17 cellular contexts compared by ENCODE assay signal in genomic region chr15:67201136-67201535, GRCh38. TPM values are rescaled to one million over a fixed set of nuclear protein-coding genes. Genes with fewer than 3 reads are reported as not detected.
DNase-seq lines count a peak whose midpoint lies in the region; ATAC-seq and TF ChIP-seq lines count a peak whose summit lies in the region.
"Had no signal": no experiment of that assay in that cellular context is flagged by ENCODE, and none has a peak within 500 bp of the region (broad histone marks: within the 10 kb centered on the region; RNA-seq: fewer than 3 reads in every experiment).

No MANE protein-coding gene starts in this region.

- peaks cover 2% of the 10 kb centered on the region for H3K4me1 Mint-ChIP-seq in CD8-positive, alpha-beta T cell (ENCODE audit: low read depth)
- peaks cover 18% of the 10 kb centered on the region for H3K4me1 Mint-ChIP-seq in central memory CD8-positive, alpha-beta T cell
- peaks cover 11% of the 10 kb centered on the region for H3K4me1 Mint-ChIP-seq in progenitor cell of endocrine pancreas (ENCODE audit: low read depth)

- H3K9me3 ChIP-seq in CD8-positive, alpha-beta T cell (ENCODE audit: low read length): no peaks in the 10 kb centered on the region
- H3K9me3 ChIP-seq: BLaER1 had no signal

- CTCF ChIA-PET in CD8-positive, alpha-beta T cell (lab: Charles Lee): interaction anchor here (0.6 to 1.1 kb wide), 2 partner anchors 10 to 38 kb away, joined by 3 read pairs; no protein-coding TSS in a partner anchor

- no peak for TF ChIP-seq CTCF in CD8-positive, alpha-beta T cell (IDR thresholded peaks at IDR 0.05)
- no peak for TF ChIP-seq CTCF in progenitor cell of endocrine pancreas (IDR thresholded peaks at IDR 0.05; ENCODE audit: unreplicated experiment)

- no peak for ATAC-seq in CD8-positive, alpha-beta T cell
- no peak for ATAC-seq in central memory CD8-positive, alpha-beta T cell (replicated peaks; ENCODE audit: extremely low read depth, poor library complexity, severe bottlenecking)
- no peak for ATAC-seq in activated CD4-positive, CD25-positive, alpha-beta regulatory T cell treated with anti-CD3 and anti-CD28 coated beads, Interleukin-2, amount 50 U/mL, for 24 hours
- ATAC-seq in GM18502 (IDR thresholded peaks at IDR 0.05; ENCODE audit: poor library complexity, unreplicated experiment): no peak
- ATAC-seq: activated T-cell treated with anti-CD3 and anti-CD28 coated beads, Interleukin-2, amount 50 U/mL, for 72 hours had no signal

- H3K36me3 Mint-ChIP-seq in CD8-positive, alpha-beta T cell: peaks cover 78% of the 10 kb centered on the region
- H3K36me3 Mint-ChIP-seq in central memory CD8-positive, alpha-beta T cell (ENCODE audit: insufficient read depth): peaks cover 35% of the 10 kb centered on the region
- H3K36me3 Mint-ChIP-seq in progenitor cell of endocrine pancreas (ENCODE audit: insufficient read depth): peaks cover 13% of the 10 kb centered on the region

- no peaks in the 10 kb centered on the region for H3K27me3 Mint-ChIP-seq in CD8-positive, alpha-beta T cell (ENCODE audit: low read depth)
- H3K27me3 Mint-ChIP-seq in central memory CD8-positive, alpha-beta T cell: no peaks in the 10 kb centered on the region
- H3K27me3 Mint-ChIP-seq in progenitor cell of endocrine pancreas: no peaks in the 10 kb centered on the region

- POLR2A ChIA-PET in CD8-positive, alpha-beta T cell (lab: Charles Lee): interaction anchor here (0.6 kb wide), 1 partner anchor 1152 kb away, joined by 3 read pairs; no protein-coding TSS in a partner anchor

- H3K4me1 ChIP-seq in CD8-positive, alpha-beta T cell (ENCODE audit: insufficient read depth, low read length): no peaks in the 10 kb centered on the region
- H3K4me1 ChIP-seq: BLaER1, parathyroid adenoma had no signal

- no peak for DNase-seq in CD8-positive, alpha-beta T cell
- DNase-seq in M059J (ENCODE audit: low read depth): peak; percentile 87
- DNase-seq in central memory CD8-positive, alpha-beta T cell (ENCODE audit: low spot score in 2 of 2): no peak
- DNase-seq in progenitor cell of endocrine pancreas (ENCODE audit: low spot score, unreplicated experiment): no peak
- DNase-seq in AG08396 (ENCODE audit: low spot score): no peak
- no peak for DNase-seq in amygdala (lab: John Stamatoyannopoulos, UW)
- DNase-seq: activated CD4-positive, alpha-beta T cell treated with anti-CD3 and anti-CD28 coated beads for 4 hours; activated T-cell treated with anti-CD3 and anti-CD28 coated beads, Interleukin-2, amount 50 U/mL, for 72 hours; anterior cingulate cortex; effector CD4-positive, alpha-beta T cell; mesendoderm; NCI-H2171; stimulated activated CD8-positive, alpha-beta memory T cell treated with anti-CD3 and anti-CD28 coated beads, Interleukin-4, amount 100 ng/mL, for 48 hours had no signal

- peaks cover 16% of the 10 kb centered on the region for H3K36me3 ChIP-seq in CD8-positive, alpha-beta T cell (ENCODE audit: insufficient read depth, low read length)

- no peak overlapping the region for H3K27ac ChIP-seq in CD8-positive, alpha-beta T cell (ENCODE audit: low read depth, low read length)
- H3K27ac ChIP-seq: BLaER1, parathyroid adenoma had no signal

- H3K27me3 ChIP-seq in CD8-positive, alpha-beta T cell (ENCODE audit: insufficient read depth, low read length): no peaks in the 10 kb centered on the region
- H3K27me3 ChIP-seq: BLaER1 had no signal

- no peak overlapping the region for H3K4me3 Mint-ChIP-seq in CD8-positive, alpha-beta T cell
- no peak overlapping the region for H3K4me3 Mint-ChIP-seq in central memory CD8-positive, alpha-beta T cell
- H3K4me3 Mint-ChIP-seq in progenitor cell of endocrine pancreas (ENCODE audit: low read depth): no peak overlapping the region
- H3K4me3 Mint-ChIP-seq: activated T-cell treated with anti-CD3 and anti-CD28 coated beads, Interleukin-2, amount 50 U/mL, for 72 hours had no signal

- intact Hi-C loops in CD8-positive, alpha-beta T cell (cut with DNase I, micrococcal nuclease): no loop called here

- peak overlapping the region; percentile 28 for H3K27ac Mint-ChIP-seq in CD8-positive, alpha-beta T cell
- peak overlapping the region; percentile 24 for H3K27ac Mint-ChIP-seq in central memory CD8-positive, alpha-beta T cell (ENCODE audit: low read depth)
- H3K27ac Mint-ChIP-seq in progenitor cell of endocrine pancreas: peak overlapping the region; percentile 75

- no peak overlapping the region for H3K4me3 ChIP-seq in CD8-positive, alpha-beta T cell (ENCODE audit: low read depth, low read length)
- H3K4me3 ChIP-seq: BLaER1 had no signal

- no peaks in the 10 kb centered on the region for H3K9me3 Mint-ChIP-seq in CD8-positive, alpha-beta T cell
- no peaks in the 10 kb centered on the region for H3K9me3 Mint-ChIP-seq in central memory CD8-positive, alpha-beta T cell
- no peaks in the 10 kb centered on the region for H3K9me3 Mint-ChIP-seq in progenitor cell of endocrine pancreas (ENCODE audit: low read depth)
- H3K9me3 Mint-ChIP-seq: activated T-cell treated with anti-CD3 and anti-CD28 coated beads, Interleukin-2, amount 50 U/mL, for 72 hours had no signal

RNA-seq across cellular contexts. Expression of gene AAGAB, which starts 53.3 kb away (rescaled TPM):
- total RNA-seq in CD8-positive, alpha-beta T cell: 10 to 100 TPM; 17.0 to 18.0 TPM
- total RNA-seq in M059J (2014; rRNA removed; shearing (Covaris generic)): 75.0 and 106 TPM in 2 replicates
- total RNA-seq in progenitor cell of endocrine pancreas: 60.5 and 60.6 TPM in 2 replicates

RNA-seq across cellular contexts. Expression of gene IQCH, which starts 53.5 kb away (rescaled TPM):
- under 1 TPM; 0.39 to 0.60 TPM for total RNA-seq in CD8-positive, alpha-beta T cell
- 4.3 and 8.3 TPM in 2 replicates for total RNA-seq in M059J (2014; rRNA removed; shearing (Covaris generic))
- 5.2 TPM in 2 replicates for total RNA-seq in progenitor cell of endocrine pancreas

Comparison
In these comparisons a context has a peak if more than half of its experiments do, and no peak if none do; other contexts are left out.
1. H3K27ac Mint-ChIP-seq: peak in every context shown above with its lines; median percentile 75 in progenitor cell of endocrine pancreas; 28 in CD8-positive, alpha-beta T cell; 24 in central memory CD8-positive, alpha-beta T cell.